In genomic region chr11:70483077-70483861, GRCh38 we compare ENCODE assay signal across 8 cellular contexts.
DNase-seq lines count a peak whose midpoint lies in the region; ATAC-seq and TF ChIP-seq lines count a peak whose summit lies in the region.

No MANE protein-coding gene starts in this region.

- H3K27ac Mint-ChIP-seq in mesothelial cell of epicardium: no peak overlapping the region

- H3K36me3 ChIP-seq in MM.1S (replicated peaks; ENCODE audit: insufficient read depth, low read length): no peaks in the 10 kb centered on the region

- H3K4me3 ChIP-seq in MM.1S (ENCODE audit: low read length): no peak overlapping the region

- no peaks in the 10 kb centered on the region for H3K9me3 Mint-ChIP-seq in mesothelial cell of epicardium

- no peak overlapping the region for H3K4me2 ChIP-seq in MM.1S (ENCODE audit: low read depth, low read length)

- no peak overlapping the region for H2AFZ ChIP-seq in MM.1S (ENCODE audit: low read length)

- peak; percentile 36 for TF ChIP-seq CTCF in MM.1S (IDR thresholded peaks at IDR 0.05; ENCODE audit: low read length)
- no peak for TF ChIP-seq CTCF in mesothelial cell of epicardium (IDR thresholded peaks at IDR 0.05; ENCODE audit: unreplicated experiment)

- no peaks in the 10 kb centered on the region for H3K9me3 ChIP-seq in MM.1S (replicated peaks; ENCODE audit: insufficient read depth, low read length)

- H3K27ac ChIP-seq in MM.1S (ENCODE audit: low read length): no peak overlapping the region

- peaks cover 8% of the 10 kb centered on the region for H3K4me1 Mint-ChIP-seq in mesothelial cell of epicardium

- H3K27me3 ChIP-seq in MM.1S (replicated peaks; ENCODE audit: insufficient read depth, low read length): peaks cover 100% of the 10 kb centered on the region

- H3K27me3 Mint-ChIP-seq in mesothelial cell of epicardium (ENCODE audit: low read depth): no peaks in the 10 kb centered on the region

- no peaks in the 10 kb centered on the region for H3K36me3 Mint-ChIP-seq in mesothelial cell of epicardium

- H3K79me2 ChIP-seq in MM.1S (ENCODE audit: low read length): no peaks in the 10 kb centered on the region

- peak; percentile 56 for DNase-seq in EL
- DNase-seq in MM.1S: no peak
- DNase-seq in cerebellar cortex (ENCODE audit: low spot score): peak; percentile 18
- DNase-seq in myocyte (ENCODE audit: low read depth): peak; percentile 89
- no peak for DNase-seq in inferior parietal cortex (ENCODE audit: extremely low spot score)
- DNase-seq in mesothelial cell of epicardium (ENCODE audit: low spot score in 2 of 2, unreplicated experiment in 2 of 2): no peak

- no peaks in the 10 kb centered on the region for H3K4me1 ChIP-seq in MM.1S (ENCODE audit: low read length)

- no peak overlapping the region for H3K9ac ChIP-seq in MM.1S (ENCODE audit: low read length)

- H3K9me2 ChIP-seq in MM.1S (replicated peaks; ENCODE audit: insufficient read depth, low read length): no peaks in the 10 kb centered on the region

- no peak for ATAC-seq in HG02759 (IDR thresholded peaks at IDR 0.05; ENCODE audit: unreplicated experiment)
- ATAC-seq in HG02884 (IDR thresholded peaks at IDR 0.05; ENCODE audit: unreplicated experiment): no peak

- H3K4me3 Mint-ChIP-seq in mesothelial cell of epicardium: no peak overlapping the region

- no peaks in the 10 kb centered on the region for H3F3A ChIP-seq in MM.1S (ENCODE audit: insufficient read depth, low read length)

- H4K20me1 ChIP-seq in MM.1S (ENCODE audit: insufficient read depth, low read length): no peaks in the 10 kb centered on the region

Comparison
In these comparisons a context has a peak if more than half of its experiments do, and no peak if none do; other contexts are left out.
1. DNase-seq: peak in EL (single experiment), cerebellar cortex (single experiment) and myocyte (single experiment); none in MM.1S (single experiment), inferior parietal cortex (single experiment) and mesothelial cell of epicardium (0 of 2).